Comparison of ENCODE assay signal across 2 cellular contexts in genomic region chr2:24182507-24182906, GRCh38.
TF ChIP-seq lines count a peak whose summit lies in the region.

No MANE protein-coding gene starts in this region.

TF ChIP-seq in A549, 52 proteins besides CTCF, POLR2A, EP300 and RAD21:
- TF ChIP-seq KDM1A (IDR thresholded peaks at IDR 0.05; ENCODE audit: low read depth) (no peak), HOXA7 (CRISPR knock-in tag; IDR thresholded peaks at IDR 0.05) (no peak), NR3C1 (IDR thresholded peaks at IDR 0.05) (no peak), BHLHE40 (IDR thresholded peaks at IDR 0.05; ENCODE audit: low read depth, low read length) (no peak), TFCP2L1 (CRISPR knock-in tag; IDR thresholded peaks at IDR 0.05) (no peak), RFX5 (IDR thresholded peaks at IDR 0.05) (no peak), CEBPB (IDR thresholded peaks at IDR 0.05) (no peak), HDAC2 (IDR thresholded peaks at IDR 0.05) (no peak), NFE2L2 (conservative IDR thresholded peaks at IDR 0.05; ENCODE audit: low read length) (no peak), CBX2 (IDR thresholded peaks at IDR 0.05; ENCODE audit: borderline replicate concordance, low read depth) (no peak), USF2 (IDR thresholded peaks at IDR 0.05) (no peak)

TF ChIP-seq in H1, 55 proteins besides CTCF, POLR2A, EP300 and RAD21:
- no peak for TF ChIP-seq SIRT6 (IDR thresholded peaks at IDR 0.05; ENCODE audit: low read length)
- TF ChIP-seq SP1 (IDR thresholded peaks at IDR 0.05; ENCODE audit: low read depth, low read length): no peak
- no peak for TF ChIP-seq FOSL1 (IDR thresholded peaks at IDR 0.05; ENCODE audit: insufficient read depth, low read depth, low read length)
- TF ChIP-seq SAP30 (IDR thresholded peaks at IDR 0.05; ENCODE audit: insufficient read depth, insufficient replicate concordance, low read length): no peak
